Comparison of ENCODE assay signal across 26 cellular contexts in the genomic region with DNA sequence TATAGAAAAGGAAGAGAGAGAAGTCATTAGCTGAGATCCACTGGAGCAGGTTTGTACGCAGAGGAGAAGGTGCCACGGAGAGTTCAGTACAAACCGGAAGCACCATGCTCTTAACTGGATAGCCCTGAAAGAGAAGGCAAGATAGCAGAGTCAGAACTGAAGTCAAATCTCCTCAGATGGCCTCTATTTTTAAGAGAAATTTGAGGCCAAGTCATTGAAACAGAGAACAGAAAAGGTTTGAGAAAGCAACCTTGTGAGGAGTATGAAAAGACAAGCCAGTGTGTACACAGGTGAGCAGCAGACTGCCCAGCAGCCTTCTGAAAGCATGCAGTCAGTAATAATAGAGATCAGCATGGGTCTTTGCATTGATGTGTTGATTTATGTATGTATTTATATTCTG.
DNase-seq lines count a peak whose midpoint lies in the region; ATAC-seq and TF ChIP-seq lines count a peak whose summit lies in the region.
"Had no signal": no experiment of that assay in that cellular context is flagged by ENCODE, and none has a peak within 500 bp of the region (broad histone marks: within the 10 kb centered on the region; RNA-seq: fewer than 3 reads in every experiment).

No MANE protein-coding gene starts in this region.

- no peak overlapping the region for H3K27ac ChIP-seq in lower lobe of right lung
- H3K27ac ChIP-seq: 22Rv1, esophagus squamous epithelium, right atrium auricular region, tibial nerve, VCaP had no signal

- no peaks in the 10 kb centered on the region for H3K27me3 Mint-ChIP-seq in neural crest cell (ENCODE audit: low read depth)
- H3K27me3 Mint-ChIP-seq in activated CD4-positive, alpha-beta T cell treated with anti-CD3 and anti-CD28 coated beads, Interleukin-2, amount 10 ng/mL, durations not matched to agents 24 days and 14 days: peaks cover 6% of the 10 kb centered on the region

- no peaks in the 10 kb centered on the region for H3K27me3 ChIP-seq in lower lobe of right lung (ENCODE audit: low read depth)
- H3K27me3 ChIP-seq: esophagus squamous epithelium, right atrium auricular region, tibial nerve had no signal

- peaks cover 2% of the 10 kb centered on the region for H3K9me3 Mint-ChIP-seq in neural crest cell
- H3K9me3 Mint-ChIP-seq in activated CD4-positive, alpha-beta T cell treated with anti-CD3 and anti-CD28 coated beads, Interleukin-2, amount 10 ng/mL, durations not matched to agents 24 days and 14 days: no peaks in the 10 kb centered on the region
- H3K9me3 Mint-ChIP-seq: activated T-cell treated with anti-CD3 and anti-CD28 coated beads, Interleukin-2, amount 50 U/mL, for 24 hours; endodermal cell; IgD-negative memory B cell; nephron progenitor cell had no signal

- H3K4me1 ChIP-seq in lower lobe of right lung: no peaks in the 10 kb centered on the region
- H3K4me1 ChIP-seq: esophagus squamous epithelium, right atrium auricular region, tibial nerve had no signal

- peak; percentile 10 to 59 for DNase-seq in NCI-H2081 (lab: John Stamatoyannopoulos, UW)
- DNase-seq in NCI-H2081 treated with DMSO at 0.1 percent for 48 hours (lab: John Stamatoyannopoulos, UW): no peak
- peak; percentile 18 for DNase-seq in NCI-H345 (lab: John Stamatoyannopoulos, UW)
- DNase-seq in neural crest cell (ENCODE audit: low read depth, low spot score): no peak
- no peak for DNase-seq in lower lobe of right lung
- DNase-seq in activated CD4-positive, alpha-beta T cell treated with anti-CD3 and anti-CD28 coated beads, Interleukin-2, amount 10 ng/mL, durations not matched to agents 24 days and 14 days: no peak
- DNase-seq in GM10266 (ENCODE audit: extremely low spot score): no peak
- DNase-seq: activated CD4-positive, alpha-beta T cell treated with anti-CD3 and anti-CD28 coated beads for 48 hours; activated gamma-delta T cell treated with Interleukin-2 at 50 U/mL for 16 hours; activated T-cell treated with anti-CD3 and anti-CD28 coated beads, Interleukin-2, amount 50 U/mL, for 24 hours; cortex of kidney; EL; endodermal cell; esophagus squamous epithelium; foreskin melanocyte; NCI-H2171; NCI-H526 treated with DMSO at 0.1 percent for 48 hours; nephron progenitor cell; stimulated activated CD4-positive, alpha-beta T cell treated with anti-CD3 and anti-CD28 coated beads, Interleukin-2, amount 100 ng/mL, for 24 hours had no signal

- H3K36me3 ChIP-seq in lower lobe of right lung: no peaks in the 10 kb centered on the region
- H3K36me3 ChIP-seq: esophagus squamous epithelium, right atrium auricular region, tibial nerve had no signal

- no peaks in the 10 kb centered on the region for H3K36me3 Mint-ChIP-seq in neural crest cell (ENCODE audit: low read depth)
- H3K36me3 Mint-ChIP-seq in activated CD4-positive, alpha-beta T cell treated with anti-CD3 and anti-CD28 coated beads, Interleukin-2, amount 10 ng/mL, durations not matched to agents 24 days and 14 days (ENCODE audit: low read depth): no peaks in the 10 kb centered on the region
- H3K36me3 Mint-ChIP-seq: CD14-positive monocyte, IgD-negative memory B cell had no signal

- no peak overlapping the region for H3K4me3 Mint-ChIP-seq in neural crest cell
- H3K4me3 Mint-ChIP-seq in activated CD4-positive, alpha-beta T cell treated with anti-CD3 and anti-CD28 coated beads, Interleukin-2, amount 10 ng/mL, durations not matched to agents 24 days and 14 days: no peak overlapping the region
- H3K4me3 Mint-ChIP-seq: activated T-cell treated with anti-CD3 and anti-CD28 coated beads, Interleukin-2, amount 50 U/mL, for 24 hours; CD14-positive monocyte; endodermal cell; nephron progenitor cell had no signal

- H3K27ac Mint-ChIP-seq in neural crest cell (ENCODE audit: unreplicated experiment): peak overlapping the region; percentile 7
- no peak overlapping the region for H3K27ac Mint-ChIP-seq in activated CD4-positive, alpha-beta T cell treated with anti-CD3 and anti-CD28 coated beads, Interleukin-2, amount 10 ng/mL, durations not matched to agents 24 days and 14 days
- H3K27ac Mint-ChIP-seq: activated T-cell treated with anti-CD3 and anti-CD28 coated beads, Interleukin-2, amount 50 U/mL, for 24 hours; CD14-positive monocyte; endodermal cell; IgD-negative memory B cell; nephron progenitor cell had no signal

- no peak overlapping the region for H3K4me3 ChIP-seq in lower lobe of right lung
- H3K4me3 ChIP-seq: esophagus squamous epithelium, right atrium auricular region, tibial nerve had no signal

- TF ChIP-seq CTCF in neural crest cell (conservative IDR thresholded peaks at IDR 0.05) (no peak), lower lobe of right lung (IDR thresholded peaks at IDR 0.05) (no peak), GM10266 (IDR thresholded peaks at IDR 0.05; ENCODE audit: control insufficient read depth, insufficient read depth, low read depth, missing control alignments) (no peak)

- intact Hi-C loops in lower lobe of right lung (cut with DNase I): no loop called here
- intact Hi-C loops in activated CD4-positive, alpha-beta T cell treated with anti-CD3 and anti-CD28 coated beads, Interleukin-2, amount 10 ng/mL, durations not matched to agents 24 days and 14 days (cut with micrococcal nuclease): no loop called here

- peaks cover 60% of the 10 kb centered on the region for H3K4me1 Mint-ChIP-seq in neural crest cell
- no peaks in the 10 kb centered on the region for H3K4me1 Mint-ChIP-seq in activated CD4-positive, alpha-beta T cell treated with anti-CD3 and anti-CD28 coated beads, Interleukin-2, amount 10 ng/mL, durations not matched to agents 24 days and 14 days
- H3K4me1 Mint-ChIP-seq: CD14-positive monocyte, IgD-negative memory B cell had no signal

- peak; percentile 90 for ATAC-seq in HG03442 (IDR thresholded peaks at IDR 0.05; ENCODE audit: unreplicated experiment)
- ATAC-seq in lower lobe of right lung: no peak

- no peaks in the 10 kb centered on the region for H3K9me3 ChIP-seq in lower lobe of right lung
- H3K9me3 ChIP-seq: esophagus squamous epithelium, right atrium auricular region, tibial nerve had no signal

Comparison
In these comparisons a context has a peak if more than half of its experiments do, and no peak if none do; other contexts are left out.
1. DNase-seq: peak in NCI-H2081 (2 of 2) and NCI-H345 (single experiment); none in NCI-H2081 treated with DMSO at 0.1 percent for 48 hours (single experiment), neural crest cell (single experiment), lower lobe of right lung (single experiment), activated CD4-positive, alpha-beta T cell treated with anti-CD3 and anti-CD28 coated beads, Interleukin-2, amount 10 ng/mL, durations not matched to agents 24 days and 14 days (single experiment) and GM10266 (single experiment).